Comparison of ENCODE assay signal across 14 cellular contexts in the genomic region with DNA sequence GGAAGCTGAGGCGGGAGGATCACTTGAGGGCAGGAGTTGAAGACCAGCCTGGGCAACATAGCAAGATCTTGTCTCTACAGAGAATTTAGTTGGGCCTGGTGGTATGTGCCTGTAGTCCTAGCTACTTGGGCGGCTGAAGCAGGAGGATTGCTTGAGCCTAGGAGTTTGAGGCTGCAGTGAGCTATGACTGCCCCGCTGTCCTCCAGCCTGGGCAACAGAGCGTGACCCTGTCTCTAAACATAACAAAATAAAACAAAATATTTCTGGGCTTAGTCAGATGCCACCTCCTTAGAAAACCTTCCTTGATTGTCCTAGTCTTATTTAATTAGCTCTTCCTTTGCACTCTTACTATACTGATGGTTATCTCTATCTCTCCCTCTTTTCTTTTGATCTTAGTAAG. TPM values are rescaled to one million over a fixed set of nuclear protein-coding genes. Genes with fewer than 3 reads are reported as not detected.
"Had no signal": no experiment of that assay in that cellular context is flagged by ENCODE, and none has a peak within 500 bp of the region (broad histone marks: within the 10 kb centered on the region; RNA-seq: fewer than 3 reads in every experiment).

No MANE protein-coding gene starts in this region.

- H3K27me3 ChIP-seq: breast epithelium, gastroesophageal sphincter had no signal

- H3K9me3 ChIP-seq: breast epithelium, gastroesophageal sphincter had no signal

- H3K4me1 ChIP-seq: breast epithelium had no signal

- DNase-seq: activated B cell treated with CpG ODN at 0.5 μM for 24 hours; activated CD4-positive, alpha-beta T cell treated with anti-CD3 and anti-CD28 coated beads for 48 hours; activated CD8-positive, alpha-beta T cell treated with anti-CD3 and anti-CD28 coated beads for 36 hours; activated naive CD8-positive, alpha-beta T cell treated with anti-CD3 and anti-CD28 coated beads for 36 hours; activated T-cell treated with anti-CD3 and anti-CD28 coated beads, Interleukin-2, amount 50 U/mL, for 48 hours; right cardiac atrium; stimulated activated CD4-positive, alpha-beta T cell treated with anti-CD3 and anti-CD28 coated beads, Interleukin-4, amount 100 ng/mL, for 24 hours; stimulated activated naive CD4-positive, alpha-beta T cell treated with Interleukin-2 at 50 U/mL for 16 hours; T-helper 17 cell had no signal

- H3K4me3 ChIP-seq: breast epithelium, gastroesophageal sphincter, lung, skin epidermis had no signal

- ATAC-seq: activated CD8-positive, alpha-beta T cell treated with anti-CD3 and anti-CD28 coated beads for 36 hours; gastroesophageal sphincter; right cardiac atrium; T-helper 17 cell had no signal

- H3K36me3 ChIP-seq: breast epithelium, gastroesophageal sphincter had no signal

- H3K27ac ChIP-seq: breast epithelium, epithelial cell of prostate, gastroesophageal sphincter, skin epidermis had no signal

RNA-seq across cellular contexts. Expression of a gene that starts 8.5 kb away (rescaled TPM):
- total RNA-seq: activated CD8-positive, alpha-beta T cell treated with anti-CD3 and anti-CD28 coated beads for 36 hours had no signal
